In the genomic region with DNA sequence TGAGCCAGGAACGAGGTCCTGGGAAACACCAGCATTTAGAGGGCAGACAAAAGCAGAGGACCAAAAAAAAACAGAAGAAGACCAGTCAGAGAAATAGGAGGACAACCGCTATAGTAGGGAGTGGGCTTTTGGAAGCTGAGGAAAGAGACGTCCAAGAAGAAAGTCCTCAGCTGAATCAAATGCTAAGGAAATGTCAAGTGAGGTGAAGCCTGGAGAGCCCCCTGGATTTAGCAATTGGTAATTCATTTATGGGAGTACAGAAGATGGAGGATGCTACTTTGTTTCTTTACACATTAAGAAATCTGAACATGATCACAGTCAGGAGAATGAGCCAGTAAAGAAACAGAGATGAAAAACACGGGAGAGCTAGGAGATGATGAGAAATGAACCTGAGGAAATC, we compare ENCODE assay signal across 18 cellular contexts.
"Had no signal": no experiment of that assay in that cellular context is flagged by ENCODE, and none has a peak within 500 bp of the region (broad histone marks: within the 10 kb centered on the region; RNA-seq: fewer than 3 reads in every experiment).

No MANE protein-coding gene starts in this region.

- H3K27me3 Mint-ChIP-seq: activated CD4-positive, alpha-beta memory T cell treated with anti-CD3 and anti-CD28 coated beads for 36 hours; type B pancreatic cell had no signal

- H3K9me3 ChIP-seq: breast epithelium, gastroesophageal sphincter, prostate gland had no signal

- H3K27ac Mint-ChIP-seq: activated CD4-positive, alpha-beta memory T cell treated with anti-CD3 and anti-CD28 coated beads for 36 hours; activated naive CD8-positive, alpha-beta T cell; natural killer cell; type B pancreatic cell had no signal

- H3K9me3 Mint-ChIP-seq: activated CD4-positive, alpha-beta memory T cell treated with anti-CD3 and anti-CD28 coated beads for 36 hours; activated T-cell treated with anti-CD3 and anti-CD28 coated beads, Interleukin-2, amount 50 U/mL, for 4 hours; natural killer cell; type B pancreatic cell had no signal

- H3K4me3 ChIP-seq: breast epithelium, gastroesophageal sphincter, prostate gland had no signal

- H3K27ac ChIP-seq: breast epithelium, gastroesophageal sphincter, prostate gland had no signal

- H3K36me3 Mint-ChIP-seq: activated CD4-positive, alpha-beta memory T cell treated with anti-CD3 and anti-CD28 coated beads for 36 hours; natural killer cell had no signal

- H3K4me1 ChIP-seq: breast epithelium, gastroesophageal sphincter, prostate gland had no signal

- H3K4me3 Mint-ChIP-seq: activated CD4-positive, alpha-beta memory T cell treated with anti-CD3 and anti-CD28 coated beads for 36 hours; activated naive CD8-positive, alpha-beta T cell; activated T-cell treated with anti-CD3 and anti-CD28 coated beads, Interleukin-2, amount 50 U/mL, for 4 hours; natural killer cell; type B pancreatic cell had no signal

- DNase-seq: activated CD4-positive, alpha-beta memory T cell treated with anti-CD3 and anti-CD28 coated beads for 36 hours; activated CD4-positive, CD25-positive, alpha-beta regulatory T cell treated with anti-CD3 and anti-CD28 coated beads, Interleukin-2, amount 50 U/mL, for 72 hours; activated gamma-delta T cell; activated T-cell treated with anti-CD3 and anti-CD28 coated beads, Interleukin-2, amount 50 U/mL, for 4 hours; islet precursor cell; mammary epithelial cell; natural killer cell; occipital lobe; stimulated activated CD4-positive, alpha-beta T cell treated with anti-CD3 and anti-CD28 coated beads, Interleukin-2, amount 100 ng/mL, for 24 hours; stimulated activated naive CD4-positive, alpha-beta T cell treated with Interleukin-2 at 50 U/mL for 16 hours had no signal

- FAIRE-seq: endothelial cell of umbilical vein had no signal

- H3K36me3 ChIP-seq: breast epithelium, prostate gland had no signal

- H3K4me1 Mint-ChIP-seq: natural killer cell had no signal

- H3K27me3 ChIP-seq: breast epithelium, gastroesophageal sphincter had no signal

- ATAC-seq: activated T-cell treated with anti-CD3 and anti-CD28 coated beads, Interleukin-2, amount 50 U/mL, for 4 hours; gastroesophageal sphincter; left lobe of liver; natural killer cell; sciatic nerve had no signal
